In genomic region chr3:183185696-183186095, GRCh38 we compare ENCODE assay signal across 12 cellular contexts. TPM values are rescaled to one million over a fixed set of nuclear protein-coding genes. Genes with fewer than 3 reads are reported as not detected.
DNase-seq lines count a peak whose midpoint lies in the region; ATAC-seq and TF ChIP-seq lines count a peak whose summit lies in the region.
"Had no signal": no experiment of that assay in that cellular context is flagged by ENCODE, and none has a peak within 500 bp of the region (broad histone marks: within the 10 kb centered on the region; RNA-seq: fewer than 3 reads in every experiment).

No MANE protein-coding gene starts in this region.

- H3K27me3 ChIP-seq in SJCRH30: no peaks in the 10 kb centered on the region

- no peak overlapping the region for H3K4me3 ChIP-seq in fibroblast of mammary gland (ENCODE audit: control insufficient read depth, low read depth, low read length)
- no peak overlapping the region for H3K4me3 ChIP-seq in SJCRH30

- TF ChIP-seq CTCF in fibroblast of mammary gland (conservative IDR thresholded peaks at IDR 0.05; ENCODE audit: control insufficient read depth, insufficient read depth, low read depth, low read length): no peak

- no peak overlapping the region for H3K27ac ChIP-seq in SJCRH30

- no peak for ATAC-seq in GM19395 (IDR thresholded peaks at IDR 0.05; ENCODE audit: unreplicated experiment)
- ATAC-seq in GM21576 (IDR thresholded peaks at IDR 0.05; ENCODE audit: unreplicated experiment): no peak

- no peaks in the 10 kb centered on the region for H3K9me3 ChIP-seq in SJCRH30 (replicated peaks)

- H3K4me1 ChIP-seq in SJCRH30: no peaks in the 10 kb centered on the region

- H3K36me3 ChIP-seq in SJCRH30: no peaks in the 10 kb centered on the region

- DNase-seq in A172 (ENCODE audit: low spot score) (peak; percentile 91), EH (ENCODE audit: low read depth) (peak; percentile 93), RPMI7951 (ENCODE audit: low read depth) (peak; percentile 93), fibroblast of mammary gland (ENCODE audit: low read depth) (peak; percentile 94), NCI-H82 treated with DMSO at 0.1 percent for 48 hours (lab: John Stamatoyannopoulos, UW; ENCODE audit: unreplicated experiment) (no peak), SJCRH30 (no peak)
- DNase-seq: DND-41; mesendoderm; NCI-H446 treated with DMSO at 0.1 percent for 48 hours; stimulated activated CD4-positive, alpha-beta T cell treated with anti-CD3 and anti-CD28 coated beads, Interleukin-4, amount 100 ng/mL, for 1 hour had no signal

RNA-seq across cellular contexts. Expression of gene LAMP3, which starts 23.2 kb away (rescaled TPM):
- 0.12 TPM in 1 of 2 replicates, not detected in the other for total RNA-seq in A172 (2014; rRNA removed; shearing (Covaris generic))
- not detected in 2 replicates for total RNA-seq in RPMI7951 (2014; rRNA removed; shearing (Covaris generic))
- total RNA-seq in SJCRH30 (2014; rRNA removed; shearing (Covaris generic)): 0.02 and 0.05 TPM in 2 replicates

Comparison
In these comparisons a context has a peak if more than half of its experiments do, and no peak if none do; other contexts are left out.
1. DNase-seq: peak in A172 (single experiment), EH (single experiment), RPMI7951 (single experiment) and fibroblast of mammary gland (single experiment); none in NCI-H82 treated with DMSO at 0.1 percent for 48 hours (single experiment) and SJCRH30 (0 of 2).